ENCODE assay signal across 16 cellular contexts in the genomic region with DNA sequence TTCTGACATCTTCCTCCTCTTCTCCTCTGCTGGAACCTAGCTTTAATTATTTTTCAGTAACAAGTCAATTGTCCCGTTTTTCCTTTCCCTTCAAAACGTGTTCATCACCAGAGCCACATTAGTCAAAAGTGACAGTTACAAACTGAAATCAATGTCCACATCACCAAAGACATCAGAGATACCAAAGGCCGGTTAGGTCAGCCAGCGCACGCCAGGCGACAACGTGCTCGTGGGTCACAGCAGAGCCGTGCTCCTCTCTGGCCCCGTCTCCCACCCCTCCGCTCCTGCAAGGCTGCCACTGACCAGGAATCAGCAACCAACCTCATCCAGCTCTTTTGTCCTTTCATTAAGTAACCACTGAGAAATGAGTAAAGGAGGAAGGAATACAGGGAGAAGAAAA.
DNase-seq lines count a peak whose midpoint lies in the region; ATAC-seq and TF ChIP-seq lines count a peak whose summit lies in the region.
"Had no signal": no experiment of that assay in that cellular context is flagged by ENCODE, and none has a peak within 500 bp of the region (broad histone marks: within the 10 kb centered on the region; RNA-seq: fewer than 3 reads in every experiment).

No MANE protein-coding gene starts in this region.

- in situ Hi-C loops in IMR-90 (cut with MboI; ENCODE audit: low sequenced_read_pairs) = no loop called here

- peak overlapping the region; percentile 37 for H3K27ac Mint-ChIP-seq in nephron progenitor cell
- peak overlapping the region; percentile 21 for H3K27ac Mint-ChIP-seq in progenitor cell of endocrine pancreas
- H3K27ac Mint-ChIP-seq in activated CD8-positive, alpha-beta memory T cell treated with anti-CD3 and anti-CD28 coated beads, Interleukin-2, amount 10 ng/mL, durations not matched to agents 7 days and 5 days = no peak overlapping the region
- H3K27ac Mint-ChIP-seq: CD4-positive, alpha-beta memory T cell; H9 had no signal

- POLR2A ChIA-PET in IMR-90 (lab: Charles Lee; ENCODE audit: unreplicated experiment) = no interaction called here

- BruUV-seq in IMR-90 (replicated peaks; lab: Mats Ljungman, UMichigan) = no TSS peak

- H2BK20ac ChIP-seq in IMR-90 (ENCODE audit: low read depth, low read length) = no peak overlapping the region

- ATAC-seq in IMR-90 (ENCODE audit: low read depth) (no peak), GM18909 (IDR thresholded peaks at IDR 0.05; ENCODE audit: poor library complexity, unreplicated experiment) (no peak), GM21576 (IDR thresholded peaks at IDR 0.05; ENCODE audit: unreplicated experiment) (no peak)
- no peak for ATAC-seq in activated CD8-positive, alpha-beta memory T cell treated with anti-CD3 and anti-CD28 coated beads, Interleukin-2, amount 10 ng/mL, durations not matched to agents 7 days and 5 days
- ATAC-seq: HCT116 had no signal

- no peak overlapping the region for H2BK120ac ChIP-seq in IMR-90 (ENCODE audit: low read depth, low read length)

- no peak overlapping the region for H2BK5ac ChIP-seq in IMR-90 (ENCODE audit: low read depth, low read length, poor library complexity, severe bottlenecking)

- no peak overlapping the region for H4K91ac ChIP-seq in IMR-90 (ENCODE audit: insufficient read depth, low read depth, low read length)

- H3K36me3 Mint-ChIP-seq in nephron progenitor cell (ENCODE audit: low read depth) (no peaks in the 10 kb centered on the region), progenitor cell of endocrine pancreas (ENCODE audit: insufficient read depth) (no peaks in the 10 kb centered on the region)
- H3K36me3 Mint-ChIP-seq in activated CD8-positive, alpha-beta memory T cell treated with anti-CD3 and anti-CD28 coated beads, Interleukin-2, amount 10 ng/mL, durations not matched to agents 7 days and 5 days = no peaks in the 10 kb centered on the region
- H3K36me3 Mint-ChIP-seq: CD4-positive, alpha-beta memory T cell had no signal

- no peaks in the 10 kb centered on the region for H4K20me1 ChIP-seq in IMR-90 (ENCODE audit: insufficient read depth, low read length)

- H3K4ac ChIP-seq in IMR-90 (ENCODE audit: low read depth, low read length) = no peak overlapping the region

- H2AFZ ChIP-seq in IMR-90 (replicated peaks; ENCODE audit: low read length, poor library complexity) = peak overlapping the region; percentile 36

- dilution Hi-C loops in IMR-90 (cut with HindIII; ENCODE audit: low sequenced_read_pairs, unreplicated experiment) = no loop called here

- no peak overlapping the region for H3K18ac ChIP-seq in IMR-90 (ENCODE audit: low read depth, low read length)

- CTCF ChIA-PET in IMR-90 (lab: Yijun Ruan, JAX) = no interaction called here
- CTCF ChIA-PET in activated CD8-positive, alpha-beta memory T cell treated with anti-CD3 and anti-CD28 coated beads, Interleukin-2, amount 10 ng/mL, durations not matched to agents 7 days and 5 days (lab: Charles Lee) = no interaction called here

- peaks cover 15% of the 10 kb centered on the region for H3K27me3 ChIP-seq in IMR-90 (ENCODE audit: control insufficient read depth, insufficient read depth, low read length)

- no peaks in the 10 kb centered on the region for H3K36me3 ChIP-seq in IMR-90 (ENCODE audit: control insufficient read depth, insufficient read depth, low read length)

- H3K56ac ChIP-seq in IMR-90 (ENCODE audit: extremely low read depth, insufficient read depth, low read length) = no peak overlapping the region

- no peak overlapping the region for H2AK9ac ChIP-seq in IMR-90 (replicated peaks; ENCODE audit: low read depth, low read length, poor library complexity)

- TF ChIP-seq CTCF in IMR-90 (conservative IDR thresholded peaks at IDR 0.05; ENCODE audit: low read depth, low read length) (no peak), nephron progenitor cell (IDR thresholded peaks at IDR 0.05) (no peak), progenitor cell of endocrine pancreas (IDR thresholded peaks at IDR 0.05; ENCODE audit: unreplicated experiment) (no peak)

- no peak overlapping the region for H2BK15ac ChIP-seq in IMR-90 (ENCODE audit: low read depth, low read length)

- intact Hi-C loops in IMR-90 (cut with micrococcal nuclease) = no loop called here

- no peak for TF ChIP-seq RAD21 in IMR-90 (IDR thresholded peaks at IDR 0.05; ENCODE audit: low read length)

- no peak overlapping the region for H3K14ac ChIP-seq in IMR-90 (replicated peaks; ENCODE audit: low read depth, low read length)

- no peak overlapping the region for H4K8ac ChIP-seq in IMR-90 (ENCODE audit: low read depth in 2 of 2, low read length in 2 of 2)

- H3K4me3 Mint-ChIP-seq in nephron progenitor cell (peak overlapping the region; percentile 1), progenitor cell of endocrine pancreas (ENCODE audit: low read depth) (no peak overlapping the region)
- H3K4me3 Mint-ChIP-seq in activated CD8-positive, alpha-beta memory T cell treated with anti-CD3 and anti-CD28 coated beads, Interleukin-2, amount 10 ng/mL, durations not matched to agents 7 days and 5 days = no peak overlapping the region
- H3K4me3 Mint-ChIP-seq: CD4-positive, alpha-beta memory T cell; H9 had no signal

- 0 out of 2 replicates have a peak, but pooled peaks cover 2% of the 10 kb centered on the region for H3K9me3 ChIP-seq in IMR-90 (ENCODE audit: control insufficient read depth, insufficient read depth, low read length)

- no peak overlapping the region for H3K4me2 ChIP-seq in IMR-90 (ENCODE audit: low read depth, low read length)

- WGBS in IMR-90 (ENCODE audit: extremely low coverage in 2 of 2, insufficient read length in 1 of 2), 2 experiments = 25% methylated on average over 2 of the region's 11 CpGs; no CpG with 5 or more reads in 1 of the 2 experiments

- H3K4me3 ChIP-seq in IMR-90 (ENCODE audit: insufficient read depth, low read depth, low read length) = no peak overlapping the region

- no peaks in the 10 kb centered on the region for H3K4me1 ChIP-seq in IMR-90 (ENCODE audit: control insufficient read depth, insufficient read depth, low read length)

- no peak for DNase-seq in IMR-90
- no peak for DNase-seq in nephron progenitor cell
- no peak for DNase-seq in progenitor cell of endocrine pancreas (ENCODE audit: low spot score, unreplicated experiment)
- no peak for DNase-seq in NCI-H2196 treated with DMSO at 0.1 percent for 48 hours (lab: John Stamatoyannopoulos, UW; ENCODE audit: unreplicated experiment)
- no peak for DNase-seq in activated CD8-positive, alpha-beta memory T cell treated with anti-CD3 and anti-CD28 coated beads, Interleukin-2, amount 10 ng/mL, durations not matched to agents 7 days and 5 days
- DNase-seq: C1 segment of cervical spinal cord; Calu3; CD4-positive, alpha-beta memory T cell; COR-L47; DMS53; GF-D8; GOT3; H9 had no signal

- no peak overlapping the region for H4K5ac ChIP-seq in IMR-90 (ENCODE audit: low read depth, low read length)

- no peak for TF ChIP-seq POLR2A in IMR-90 (IDR thresholded peaks at IDR 0.05; ENCODE audit: low read depth, low read length)

- no peaks in the 10 kb centered on the region for H3K9me1 ChIP-seq in IMR-90 (ENCODE audit: insufficient read depth, low read length)

- H3K9ac ChIP-seq in IMR-90 (ENCODE audit: low read depth, low read length) = no peak overlapping the region

- no peak overlapping the region for H3K27ac ChIP-seq in IMR-90 (ENCODE audit: insufficient read depth, low read length)

- no peak overlapping the region for H3K23ac ChIP-seq in IMR-90 (ENCODE audit: low read depth, low read length)

- peaks cover 55% of the 10 kb centered on the region for H3K4me1 Mint-ChIP-seq in nephron progenitor cell
- peaks cover 6% of the 10 kb centered on the region for H3K4me1 Mint-ChIP-seq in progenitor cell of endocrine pancreas (ENCODE audit: low read depth)
- no peaks in the 10 kb centered on the region for H3K4me1 Mint-ChIP-seq in activated CD8-positive, alpha-beta memory T cell treated with anti-CD3 and anti-CD28 coated beads, Interleukin-2, amount 10 ng/mL, durations not matched to agents 7 days and 5 days
- H3K4me1 Mint-ChIP-seq: CD4-positive, alpha-beta memory T cell had no signal

- H2AK5ac ChIP-seq in IMR-90 (ENCODE audit: low read depth, low read length) = no peak overlapping the region

- H3K79me1 ChIP-seq in IMR-90 (ENCODE audit: low read depth in 1 of 2, low read length in 2 of 2) = no peaks in the 10 kb centered on the region

- H3K27me3 Mint-ChIP-seq in nephron progenitor cell (ENCODE audit: low read depth, poor library complexity) (peaks cover 3% of the 10 kb centered on the region), progenitor cell of endocrine pancreas (peaks cover 17% of the 10 kb centered on the region)
- H3K27me3 Mint-ChIP-seq in activated CD8-positive, alpha-beta memory T cell treated with anti-CD3 and anti-CD28 coated beads, Interleukin-2, amount 10 ng/mL, durations not matched to agents 7 days and 5 days = peaks cover 5% of the 10 kb centered on the region

- H3K9me3 Mint-ChIP-seq in nephron progenitor cell = peaks cover 4% of the 10 kb centered on the region
- H3K9me3 Mint-ChIP-seq in progenitor cell of endocrine pancreas (ENCODE audit: low read depth) = no peaks in the 10 kb centered on the region
- H3K9me3 Mint-ChIP-seq in activated CD8-positive, alpha-beta memory T cell treated with anti-CD3 and anti-CD28 coated beads, Interleukin-2, amount 10 ng/mL, durations not matched to agents 7 days and 5 days (ENCODE audit: low read depth) = no peaks in the 10 kb centered on the region
- H3K9me3 Mint-ChIP-seq: CD4-positive, alpha-beta memory T cell had no signal

TF ChIP-seq in IMR-90, 13 proteins besides CTCF, POLR2A, EP300 and RAD21 (continues in another document):
- TF ChIP-seq MAFK (IDR thresholded peaks at IDR 0.05; ENCODE audit: low read depth, low read length) = no peak
- no peak for TF ChIP-seq SMC3 (IDR thresholded peaks at IDR 0.05; ENCODE audit: low read depth, low read length)
- TF ChIP-seq BHLHE40 (IDR thresholded peaks at IDR 0.05; ENCODE audit: low read depth, low read length) = no peak
- TF ChIP-seq CEBPB (IDR thresholded peaks at IDR 0.05; ENCODE audit: low read depth, low read length) = no peak
- no peak for TF ChIP-seq MAZ (IDR thresholded peaks at IDR 0.05; ENCODE audit: borderline replicate concordance, low read depth, low read length)
- no peak for TF ChIP-seq ELK1 (IDR thresholded peaks at IDR 0.05; ENCODE audit: borderline replicate concordance, low read depth, low read length)
- no peak for TF ChIP-seq CHD1 (IDR thresholded peaks at IDR 0.05; ENCODE audit: low read depth, low read length)
- TF ChIP-seq RFX5 (IDR thresholded peaks at IDR 0.05; ENCODE audit: low read depth, low read length) = no peak
- no peak for TF ChIP-seq MXI1 (IDR thresholded peaks at IDR 0.05; ENCODE audit: borderline replicate concordance, low read depth, low read length)
- no peak for TF ChIP-seq NFE2L2 (IDR thresholded peaks at IDR 0.05; ENCODE audit: low read depth, low read length)
